Comparison of ENCODE assay signal across 8 cellular contexts in the genomic region with DNA sequence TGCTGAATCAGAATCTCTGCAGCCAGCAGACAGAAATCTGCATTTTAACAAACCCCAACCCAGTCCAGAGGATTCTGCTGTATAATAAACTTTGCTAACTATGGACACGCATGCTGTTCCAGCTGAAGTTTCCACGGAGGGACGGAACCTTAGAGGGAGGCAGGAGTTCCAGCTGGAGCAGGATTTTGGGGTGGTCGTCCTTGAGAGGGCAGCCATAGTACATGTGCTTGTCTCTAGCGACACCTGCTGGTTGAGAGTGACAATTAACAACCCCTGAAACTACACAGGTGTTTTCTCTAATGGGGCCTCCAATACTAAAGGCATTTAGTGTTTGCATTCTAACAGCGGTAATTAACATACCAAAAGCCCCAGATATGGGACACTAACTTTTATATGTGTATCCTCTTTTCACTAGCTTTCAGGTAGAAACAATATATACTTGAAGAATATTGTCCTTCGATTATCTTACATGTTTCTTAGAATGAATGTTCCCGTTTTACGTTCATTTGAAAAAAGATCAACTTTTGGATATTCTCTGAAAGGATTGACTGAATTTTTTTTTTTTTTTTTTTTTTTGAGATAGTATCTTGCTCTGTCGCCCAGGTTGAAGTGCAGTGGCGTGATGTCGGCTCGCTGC. TPM values are rescaled to one million over a fixed set of nuclear protein-coding genes. Genes with fewer than 3 reads are reported as not detected.
DNase-seq lines count a peak whose midpoint lies in the region; ATAC-seq lines count a peak whose summit lies in the region.

No MANE protein-coding gene starts in this region.

- H3K4me1 ChIP-seq in effector memory CD4-positive, alpha-beta T cell (ENCODE audit: control insufficient read depth, insufficient read depth, low read length, poor library complexity, severe bottlenecking): no peaks in the 10 kb centered on the region

- H3K9me3 Mint-ChIP-seq in activated CD4-positive, alpha-beta memory T cell treated with anti-CD3 and anti-CD28 coated beads, Interleukin-2, amount 10 ng/mL, durations not matched to agents 7 days and 5 days: no peaks in the 10 kb centered on the region
- peaks cover 0 to 8% (median 0%) of the 10 kb centered on the region in 7 donors for H3K9me3 Mint-ChIP-seq in naive B cell

- no peaks in the 10 kb centered on the region for H3K36me3 ChIP-seq in effector memory CD4-positive, alpha-beta T cell (ENCODE audit: control insufficient read depth, insufficient read depth, low read length)

- CTCF ChIA-PET in activated CD4-positive, alpha-beta memory T cell treated with anti-CD3 and anti-CD28 coated beads, Interleukin-2, amount 10 ng/mL, durations not matched to agents 7 days and 5 days (lab: Charles Lee): interaction anchor here (0.6 to 2.2 kb wide), 15 partner anchors 10 to 635 kb away, joined by 3 to 9 read pairs (median 4); no protein-coding TSS in a partner anchor

- POLR2A ChIA-PET in activated CD4-positive, alpha-beta memory T cell treated with anti-CD3 and anti-CD28 coated beads, Interleukin-2, amount 10 ng/mL, durations not matched to agents 7 days and 5 days (lab: Charles Lee): interaction anchor here (1.2 kb wide), 1 partner anchor 171 kb away, joined by 3 read pairs; a partner anchor contains a TSS

- ATAC-seq in GM18499 (IDR thresholded peaks at IDR 0.05; ENCODE audit: insufficient read depth, unreplicated experiment) (peak; percentile 59), HG02973 (IDR thresholded peaks at IDR 0.05; ENCODE audit: unreplicated experiment) (peak; percentile 71), naive B cell (ENCODE audit: low read depth in 2 of 2) (peak; percentile 80 to 89)

- no peaks in the 10 kb centered on the region for H3K9me3 ChIP-seq in effector memory CD4-positive, alpha-beta T cell (ENCODE audit: control insufficient read depth, low read length)

- no peaks in the 10 kb centered on the region for H3K36me3 Mint-ChIP-seq in activated CD4-positive, alpha-beta memory T cell treated with anti-CD3 and anti-CD28 coated beads, Interleukin-2, amount 10 ng/mL, durations not matched to agents 7 days and 5 days (ENCODE audit: low read depth)
- H3K36me3 Mint-ChIP-seq in naive B cell: no peaks in the 10 kb centered on the region

- no peaks in the 10 kb centered on the region for H3K27me3 ChIP-seq in effector memory CD4-positive, alpha-beta T cell (replicated peaks; ENCODE audit: control insufficient read depth, insufficient read depth, low read length, poor library complexity, severe bottlenecking)

- DNase-seq in AG08395 (ENCODE audit: low spot score): peak; percentile 65
- DNase-seq in NCI-H2196 treated with DMSO at 0.1 percent for 48 hours (lab: John Stamatoyannopoulos, UW; ENCODE audit: unreplicated experiment): peak; percentile 5
- peak; percentile 51 for DNase-seq in activated CD4-positive, alpha-beta memory T cell treated with anti-CD3 and anti-CD28 coated beads, Interleukin-2, amount 10 ng/mL, durations not matched to agents 7 days and 5 days
- peak; percentile 19 to 51 (median 30) for DNase-seq in effector memory CD4-positive, alpha-beta T cell
- peak; percentile 55 for DNase-seq in naive B cell
- DNase-seq in stimulated activated naive CD4-positive, alpha-beta T cell treated with Interleukin-2 at 50 U/mL for 16 hours (lab: John Stamatoyannopoulos, UW): peak; percentile 14

- no peak overlapping the region for H3K27ac Mint-ChIP-seq in activated CD4-positive, alpha-beta memory T cell treated with anti-CD3 and anti-CD28 coated beads, Interleukin-2, amount 10 ng/mL, durations not matched to agents 7 days and 5 days
- no peak overlapping the region for H3K27ac Mint-ChIP-seq in naive B cell

- peaks cover 7% of the 10 kb centered on the region for H3K4me1 Mint-ChIP-seq in activated CD4-positive, alpha-beta memory T cell treated with anti-CD3 and anti-CD28 coated beads, Interleukin-2, amount 10 ng/mL, durations not matched to agents 7 days and 5 days
- peaks cover 0 to 8% (median 5%) of the 10 kb centered on the region in 3 donors for H3K4me1 Mint-ChIP-seq in naive B cell

- H3K27me3 Mint-ChIP-seq in activated CD4-positive, alpha-beta memory T cell treated with anti-CD3 and anti-CD28 coated beads, Interleukin-2, amount 10 ng/mL, durations not matched to agents 7 days and 5 days: peaks cover 43% of the 10 kb centered on the region
- H3K27me3 Mint-ChIP-seq in naive B cell: no peaks in the 10 kb centered on the region

- no peak overlapping the region for H3K4me3 Mint-ChIP-seq in activated CD4-positive, alpha-beta memory T cell treated with anti-CD3 and anti-CD28 coated beads, Interleukin-2, amount 10 ng/mL, durations not matched to agents 7 days and 5 days
- H3K4me3 Mint-ChIP-seq in naive B cell: no peak overlapping the region

- no peak overlapping the region for H3K4me3 ChIP-seq in effector memory CD4-positive, alpha-beta T cell (ENCODE audit: insufficient read depth, low read depth, low read length, poor library complexity, severe bottlenecking)

- no peak overlapping the region for H3K27ac ChIP-seq in effector memory CD4-positive, alpha-beta T cell (ENCODE audit: insufficient read depth, low read length, poor library complexity, severe bottlenecking)

RNA-seq across cellular contexts. Expression of a gene that starts 32.4 kb away (rescaled TPM):
- 1 to 10 TPM; 7.8 to 8.5 TPM for total RNA-seq in activated CD4-positive, alpha-beta memory T cell treated with anti-CD3 and anti-CD28 coated beads, Interleukin-2, amount 10 ng/mL, durations not matched to agents 7 days and 5 days
- 1 to 10 TPM; 2.5 to 5.9 (median 3.5) TPM for polyA plus RNA-seq in naive B cell (ENCODE audit: low read depth in 6 of 6)

Comparison
In these comparisons a context has a peak if more than half of its experiments do, and no peak if none do; other contexts are left out.
1. DNase-seq: peak in every context shown above with its lines; median percentile 65 in AG08395; 55 in naive B cell; 51 in activated CD4-positive, alpha-beta memory T cell treated with anti-CD3 and anti-CD28 coated beads, Interleukin-2, amount 10 ng/mL, durations not matched to agents 7 days and 5 days; 30 in effector memory CD4-positive, alpha-beta T cell; 14 in stimulated activated naive CD4-positive, alpha-beta T cell treated with Interleukin-2 at 50 U/mL for 16 hours; 5 in NCI-H2196 treated with DMSO at 0.1 percent for 48 hours.